ENCODE assay signal across 14 cellular contexts in the genomic region with DNA sequence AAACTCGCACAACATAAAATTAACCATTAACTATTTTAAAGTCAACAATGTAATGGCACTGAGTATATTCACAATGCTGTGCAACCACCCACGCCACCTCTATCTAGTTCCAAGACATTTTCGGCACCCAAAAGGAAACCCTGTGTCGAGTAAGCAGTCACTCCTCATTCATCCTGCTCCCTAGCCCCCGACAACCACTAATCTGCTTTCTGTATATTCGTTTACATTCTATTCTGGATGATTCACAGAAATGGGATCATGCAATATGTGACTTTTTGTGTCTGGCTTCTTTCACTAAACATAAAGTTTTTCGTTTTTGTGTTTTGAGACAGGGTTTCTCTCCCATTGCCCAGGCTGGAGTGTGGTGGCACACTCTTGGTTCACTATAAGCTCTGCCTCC. TPM values are rescaled to one million over a fixed set of nuclear protein-coding genes. Genes with fewer than 3 reads are reported as not detected.
DNase-seq lines count a peak whose midpoint lies in the region; ATAC-seq, FAIRE-seq and TF ChIP-seq lines count a peak whose summit lies in the region.
"Had no signal": no experiment of that assay in that cellular context is flagged by ENCODE, and none has a peak within 500 bp of the region (broad histone marks: within the 10 kb centered on the region; RNA-seq: fewer than 3 reads in every experiment).

No MANE protein-coding gene starts in this region.

- 55% methylated on average over 7 of the region's 7 CpGs for WGBS in K562 (ENCODE audit: insufficient coverage, low coverage, missing lambda C conversion rate)

- TF ChIP-seq EP300 in K562 (IDR thresholded peaks at IDR 0.05; ENCODE audit: low read length), result no peak

- H2AFZ ChIP-seq in ACC112 (ENCODE audit: low read length, unreplicated experiment) (no peak overlapping the region), K562 (ENCODE audit: low read depth, low read length) (no peak overlapping the region)

- in situ Hi-C loops in K562 (cut with MboI), result no loop called here

- POLR2A ChIA-PET in K562 (lab: Yijun Ruan, JAX), result interaction anchor here (0.6 to 1.0 kb wide), 4 partner anchors 12 to 48 kb away, joined by 3 read pairs; no protein-coding TSS in a partner anchor

- H3K4me1 ChIP-seq in ACC112 (ENCODE audit: control insufficient read depth, insufficient read depth, low read length, unreplicated experiment) (peaks cover 24% of the 10 kb centered on the region), K562 (replicated peaks in 1 of 2; ENCODE audit: control insufficient read depth in 2 of 2, insufficient read depth in 2 of 2, low read length in 2 of 2) (peaks cover 17 to 23% of the 10 kb centered on the region in 2 experiments; a peak in 3 of 5 replicates)

- intact Hi-C loops in K562 (cut with micrococcal nuclease), result no loop called here

- no peak overlapping the region for H3K4me2 ChIP-seq in K562 (ENCODE audit: insufficient read depth, low read length)

- H3K27ac ChIP-seq in ACC112 (ENCODE audit: low read depth, low read length) (peak overlapping the region; percentile 75), K562 (ENCODE audit: extremely low read depth, low read depth, low read length) (no peak overlapping the region)

- no peak for TF ChIP-seq POLR2A in K562 (conservative IDR thresholded peaks at IDR 0.05)

- TF ChIP-seq RAD21 in K562 (CRISPR knock-in tag; conservative IDR thresholded peaks at IDR 0.05 in 1 of 2, IDR thresholded peaks at IDR 0.05 in 1 of 2), result no peak

- H3K36me3 ChIP-seq in ACC112 (ENCODE audit: insufficient read depth, low read length) (peaks cover 4% of the 10 kb centered on the region; the same call in 1 of the 2 replicates), K562 (ENCODE audit: control insufficient read depth, insufficient read depth, low read length) (no peaks in the 10 kb centered on the region)

- TF ChIP-seq CTCF in K562 (IDR thresholded peaks at IDR 0.05 in 2 of 3, conservative IDR thresholded peaks at IDR 0.05 in 1 of 3; ENCODE audit: insufficient read depth in 2 of 3, low read depth in 1 of 3, low read length in 3 of 3), result no peak

- no TSS peak for BruUV-seq in K562 (replicated peaks; lab: Mats Ljungman, UMichigan)

- no peak for FAIRE-seq in K562 (lab: Jason Lieb, UNC)
- FAIRE-seq: GM19239 had no signal

- H3K9ac ChIP-seq in K562 (ENCODE audit: insufficient read depth in 1 of 2, low read depth in 2 of 2, low read length in 2 of 2), result no peak overlapping the region

- H3K9me1 ChIP-seq in K562 (ENCODE audit: control insufficient read depth, insufficient read depth, low read length), result no peaks in the 10 kb centered on the region

- no peaks in the 10 kb centered on the region for H4K20me1 ChIP-seq in K562 (replicated peaks; ENCODE audit: control insufficient read depth, insufficient read depth, low read length)

- H3K27me3 ChIP-seq in ACC112 (ENCODE audit: insufficient read depth, low read length), result no peaks in the 10 kb centered on the region
- H3K27me3 ChIP-seq in K562 (ENCODE audit: control insufficient read depth in 2 of 2, insufficient read depth in 2 of 2, low read length in 2 of 2), result no peaks in the 10 kb centered on the region

- peak; percentile 77 for DNase-seq in HS-5 (ENCODE audit: low read depth)
- DNase-seq in K562 (ENCODE audit: extremely low read depth in 1 of 4, low spot score in 3 of 4), result no peak
- DNase-seq in glomerular visceral epithelial cell (ENCODE audit: extremely low spot score), result peak; percentile 16
- no peak for DNase-seq in stimulated activated CD4-positive, alpha-beta T cell treated with anti-CD3 and anti-CD28 coated beads, Interleukin-2, amount 100 ng/mL, for 48 hours
- DNase-seq: activated CD4-positive, alpha-beta T cell treated with anti-CD3 and anti-CD28 coated beads for 48 hours; COR-L47; left cardiac atrium; stimulated activated CD4-positive, alpha-beta T cell treated with anti-CD3 and anti-CD28 coated beads, Interleukin-12 subunit alpha, Interleukin-12 subunit beta, amount 100 ng/mL, for 4 hours; stimulated activated naive CD8-positive, alpha-beta T cell treated with anti-CD3 and anti-CD28 coated beads, Interleukin-15, Interleukin-2, amounts not matched to agents 100 U/mL and 50 U/mL, for 24 hours had no signal

- CTCF ChIA-PET in K562 (lab: Yijun Ruan, JAX; ENCODE audit: low intra/inter-chr PET ratio), result no interaction called here

- H3K4me3 ChIP-seq in ACC112 (ENCODE audit: low read depth, low read length) (no peak overlapping the region), K562 (no peak overlapping the region)

- ATAC-seq in K562 (no peak), HG03342 (IDR thresholded peaks at IDR 0.05; ENCODE audit: unreplicated experiment) (no peak), HG02763 (IDR thresholded peaks at IDR 0.05; ENCODE audit: unreplicated experiment) (no peak), HG02642 (IDR thresholded peaks at IDR 0.05; ENCODE audit: poor library complexity, unreplicated experiment) (no peak)
- ATAC-seq: left cardiac atrium; stimulated activated naive CD8-positive, alpha-beta T cell treated with anti-CD3 and anti-CD28 coated beads, Interleukin-15, Interleukin-2, amounts not matched to agents 100 U/mL and 50 U/mL, for 24 hours had no signal

- peaks cover 5% of the 10 kb centered on the region; the same call in 1 of the 2 replicates for H3K9me3 ChIP-seq in K562 (replicated peaks; ENCODE audit: control insufficient read depth, insufficient read depth, low read depth, low read length)

- H3K79me2 ChIP-seq in ACC112 (ENCODE audit: control insufficient read depth, insufficient read depth, low read length, unreplicated experiment), result no peaks in the 10 kb centered on the region
- H3K79me2 ChIP-seq in K562 (ENCODE audit: control insufficient read depth, insufficient read depth, low read length), result no peaks in the 10 kb centered on the region

TF ChIP-seq in K562, 482 proteins besides CTCF, POLR2A, EP300 and RAD21:
- no peak for TF ChIP-seq ZFPM2 (CRISPR knock-in tag; IDR thresholded peaks at IDR 0.05)
- TF ChIP-seq POLR2G (IDR thresholded peaks at IDR 0.05; ENCODE audit: low read depth, low read length), result 0 out of 2 replicates have a peak, but pooled peaks have one; percentile 8
- TF ChIP-seq, protein P1, sequence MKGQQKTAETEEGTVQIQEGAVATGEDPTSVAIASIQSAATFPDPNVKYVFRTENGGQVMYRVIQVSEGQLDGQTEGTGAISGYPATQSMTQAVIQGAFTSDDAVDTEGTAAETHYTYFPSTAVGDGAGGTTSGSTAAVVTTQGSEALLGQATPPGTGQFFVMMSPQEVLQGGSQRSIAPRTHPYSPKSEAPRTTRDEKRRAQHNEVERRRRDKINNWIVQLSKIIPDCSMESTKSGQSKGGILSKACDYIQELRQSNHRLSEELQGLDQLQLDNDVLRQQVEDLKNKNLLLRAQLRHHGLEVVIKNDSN (CRISPR knock-in tag; IDR thresholded peaks at IDR 0.05), result no peak

RNA-seq across cellular contexts. Expression of a gene that starts 42.2 kb away (rescaled TPM):
- total RNA-seq in K562 (2011; cell fraction: chromatin; rRNA removed; ENCODE audit: low replicate concordance), result 41.9 and 121 TPM in 2 replicates
- 24.8 and 28.7 TPM in 2 replicates for total RNA-seq in K562 (2011; cell fraction: nucleolus; rRNA removed)
- 80.9 and 151 TPM in 2 replicates for total RNA-seq in K562 (2011; cell fraction: nucleoplasm; rRNA removed)
- total RNA-seq in K562 (2014; rRNA removed), result 40.9 and 43.4 TPM in 2 replicates
- 56.1 and 69.9 TPM in 2 replicates for total RNA-seq in K562 (2014; rRNA removed; fragmentation: Illumina TruSeq; extraction: Trizol)
- total RNA-seq in K562 (2015; rRNA removed; fragmentation: Illumina TruSeq; extraction: Trizol), result 38.3 and 40.2 TPM in 2 replicates
- 53.8 and 67.9 TPM in 2 replicates for total RNA-seq in K562 (2021)
- polyA plus RNA-seq in K562 (2011; rRNA removed), result 28.2 and 36.5 TPM in 2 replicates
- polyA plus RNA-seq in K562 (2011; cell fraction: cytosol; rRNA removed), result 9.7 and 16.7 TPM in 2 replicates
- polyA plus RNA-seq in K562 (2011; cell fraction: nucleus; rRNA removed), result 23.1 and 24.2 TPM in 2 replicates
- 17.2 and 18.7 TPM in 2 replicates for polyA plus RNA-seq in K562 (2012)
- 27.7 and 30.7 TPM in 2 replicates for polyA plus RNA-seq in K562 (2014; fragmentation: Illumina TruSeq; extraction: Trizol)
- polyA plus RNA-seq in K562 (2014; fragmentation: Nextera tagmentation; extraction: Ambion mirVana), result 10 to 100 TPM; 10.8 to 17.4 TPM
- polyA plus RNA-seq in K562 (2014; rRNA removed), result 25.3 and 30.4 TPM in 2 replicates
- polyA minus RNA-seq in K562 (2011; rRNA and poly(A)+ RNA removed), result 73.0 and 82.3 TPM in 2 replicates
- 24.2 and 35.8 TPM in 2 replicates for polyA minus RNA-seq in K562 (2011; cell fraction: cytosol; rRNA and poly(A)+ RNA removed)
- polyA minus RNA-seq in K562 (2011; cell fraction: nucleus; rRNA and poly(A)+ RNA removed), result 17.8 and 27.5 TPM in 2 replicates

Comparison
In these comparisons a context has a peak if more than half of its experiments do, and no peak if none do; other contexts are left out.
1. DNase-seq: peak in HS-5 (single experiment) and glomerular visceral epithelial cell (single experiment); none in K562 (0 of 4) and stimulated activated CD4-positive, alpha-beta T cell treated with anti-CD3 and anti-CD28 coated beads, Interleukin-2, amount 100 ng/mL, for 48 hours (0 of 2).